In the genomic region with DNA sequence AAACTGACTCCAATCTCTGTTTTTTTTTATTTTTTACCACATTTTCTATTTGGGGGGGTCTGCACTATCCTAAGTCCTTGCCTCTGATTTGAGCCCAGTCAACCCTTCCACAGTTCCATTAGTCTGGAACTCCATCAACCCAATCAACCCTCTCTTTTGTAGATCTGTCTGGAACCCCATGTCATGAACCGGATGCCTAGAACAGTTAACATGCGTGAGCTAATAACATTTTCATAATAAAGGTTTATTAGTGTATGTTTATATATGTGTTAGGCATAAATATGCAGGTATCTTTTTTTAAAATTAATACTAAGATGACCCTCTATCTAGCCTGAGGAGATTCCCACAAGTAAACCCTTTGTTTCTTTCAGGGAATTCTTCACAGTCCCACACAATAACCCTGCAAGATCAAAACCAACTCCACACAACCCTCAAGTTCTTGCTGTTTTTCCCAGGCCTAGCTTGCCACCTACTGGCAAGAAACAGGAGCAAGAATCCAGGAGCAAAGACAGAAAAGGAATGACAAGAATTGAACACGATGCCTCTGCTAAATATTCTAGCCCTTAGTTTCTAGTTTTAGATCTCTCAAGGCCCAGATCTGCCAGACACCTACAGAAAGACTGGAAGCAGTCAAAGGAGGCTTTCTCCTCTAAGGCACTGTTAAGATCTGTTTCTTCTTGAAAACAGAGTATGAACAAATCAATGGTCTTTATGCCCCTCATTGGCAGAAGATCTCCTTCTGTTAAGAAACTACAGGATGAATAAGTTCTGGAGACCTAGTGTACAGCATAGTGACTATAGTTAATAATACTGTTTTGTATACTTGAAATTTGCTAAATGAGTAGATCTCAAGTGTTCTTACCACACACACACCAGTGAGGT, we compare ENCODE assay signal across 8 cellular contexts.
A peak's percentile ranks its signal among the peaks of the same experiment; 100 is the strongest.
DNase-seq lines count a peak whose midpoint lies in the region; ATAC-seq, FAIRE-seq and TF ChIP-seq lines count a peak whose summit lies in the region.

No MANE protein-coding gene starts in this region.

- peak overlapping the region; percentile 20 for H3K27ac Mint-ChIP-seq in activated T-cell treated with anti-CD3 and anti-CD28 coated beads, Interleukin-2, amount 50 U/mL, for 24 hours

- no peak overlapping the region for H2AFZ ChIP-seq in IMR-90 (replicated peaks; ENCODE audit: low read length, poor library complexity)

- no peaks in the 10 kb centered on the region for H3K9me1 ChIP-seq in IMR-90 (ENCODE audit: insufficient read depth, low read length)

- H3K23ac ChIP-seq in IMR-90 (ENCODE audit: low read depth, low read length), result no peak overlapping the region

- no peak overlapping the region for H2BK20ac ChIP-seq in IMR-90 (ENCODE audit: low read depth, low read length)

- H3K36me3 Mint-ChIP-seq in activated T-cell treated with anti-CD3 and anti-CD28 coated beads, Interleukin-2, amount 50 U/mL, for 24 hours (ENCODE audit: low read depth), result no peaks in the 10 kb centered on the region

- no peaks in the 10 kb centered on the region for H3K9me3 ChIP-seq in IMR-90 (ENCODE audit: control insufficient read depth, insufficient read depth, low read length)
- no peaks in the 10 kb centered on the region for H3K9me3 ChIP-seq in pancreas

- no peak overlapping the region for H3K4me2 ChIP-seq in IMR-90 (ENCODE audit: low read depth, low read length)

- DNase-seq in activated T-cell treated with anti-CD3 and anti-CD28 coated beads, Interleukin-2, amount 50 U/mL, for 24 hours, result no peak
- no peak for DNase-seq in activated T-cell treated with anti-CD3 and anti-CD28 coated beads, Interleukin-2, amount 50 U/mL, for 1 hour
- peak; percentile 58 for DNase-seq in IMR-90
- DNase-seq in fibroblast of peridontal ligament (ENCODE audit: extremely low read depth), result peak; percentile 51
- DNase-seq in pancreas, result peak in 3 of 6 donors; percentile 18 to 47 (median 27)
- DNase-seq in activated gamma-delta T cell (lab: John Stamatoyannopoulos, UW), result no peak

- no peak overlapping the region for H3K4me3 ChIP-seq in IMR-90 (ENCODE audit: insufficient read depth, low read depth, low read length)
- H3K4me3 ChIP-seq in pancreas, result no peak overlapping the region

- H3K4me1 Mint-ChIP-seq in activated T-cell treated with anti-CD3 and anti-CD28 coated beads, Interleukin-2, amount 50 U/mL, for 24 hours (ENCODE audit: low read depth), result peaks cover 25% of the 10 kb centered on the region

- in situ Hi-C loops in IMR-90 (cut with MboI; ENCODE audit: low sequenced_read_pairs), result loop anchor here (25.0 kb wide), 1 partner anchor 1432 kb away; no protein-coding TSS in a partner anchor

- H3K27ac ChIP-seq in IMR-90 (ENCODE audit: insufficient read depth, low read length), result no peak overlapping the region
- H3K27ac ChIP-seq in pancreas, result no peak overlapping the region

- ATAC-seq in GM21526 (IDR thresholded peaks at IDR 0.05; ENCODE audit: low FRiP score, unreplicated experiment), result peak; percentile 46
- ATAC-seq in IMR-90 (ENCODE audit: low read depth), result peak; percentile 90
- peak; percentile 76 for ATAC-seq in SK-N-SH treated with all-trans-retinoic acid at 6 μM for 48 hours
- peak; percentile 72 to 84 (median 82) for ATAC-seq in pancreas

- H3K79me1 ChIP-seq in IMR-90 (ENCODE audit: low read depth in 1 of 2, low read length in 2 of 2), result no peaks in the 10 kb centered on the region

- TF ChIP-seq CTCF in IMR-90 (conservative IDR thresholded peaks at IDR 0.05; ENCODE audit: low read depth, low read length) (peak; percentile 62), pancreas (IDR thresholded peaks at IDR 0.05) (peak in 3 of 4 donors; percentile 29 to 61 (median 36))

- no peak overlapping the region for H3K4me3 Mint-ChIP-seq in activated T-cell treated with anti-CD3 and anti-CD28 coated beads, Interleukin-2, amount 50 U/mL, for 24 hours

- no TSS peak for BruUV-seq in IMR-90 (replicated peaks; lab: Mats Ljungman, UMichigan)

- TF ChIP-seq RAD21 in IMR-90 (IDR thresholded peaks at IDR 0.05; ENCODE audit: low read length), result peak; percentile 70

- H2BK15ac ChIP-seq in IMR-90 (ENCODE audit: low read depth, low read length), result no peak overlapping the region

- peaks cover 2% of the 10 kb centered on the region for H3K9me3 Mint-ChIP-seq in activated T-cell treated with anti-CD3 and anti-CD28 coated beads, Interleukin-2, amount 50 U/mL, for 24 hours

- no peak overlapping the region for H3K9ac ChIP-seq in IMR-90 (ENCODE audit: low read depth, low read length)

- no peak overlapping the region for H3K4ac ChIP-seq in IMR-90 (ENCODE audit: low read depth, low read length)

- CTCF ChIA-PET in IMR-90 (lab: Yijun Ruan, JAX), result interaction anchor here (0.6 to 1.2 kb wide), 3 partner anchors 955 to 1457 kb away, joined by 6 to 11 read pairs (median 6); no protein-coding TSS in a partner anchor

- H3K56ac ChIP-seq in IMR-90 (ENCODE audit: extremely low read depth, insufficient read depth, low read length), result no peak overlapping the region

- H3K18ac ChIP-seq in IMR-90 (ENCODE audit: low read depth, low read length), result no peak overlapping the region

- H3K36me3 ChIP-seq in IMR-90 (ENCODE audit: control insufficient read depth, insufficient read depth, low read length), result no peaks in the 10 kb centered on the region
- H3K36me3 ChIP-seq in pancreas, result no peaks in the 10 kb centered on the region

- POLR2A ChIA-PET in IMR-90 (lab: Charles Lee; ENCODE audit: unreplicated experiment), result no interaction called here

- no peak for TF ChIP-seq POLR2A in IMR-90 (IDR thresholded peaks at IDR 0.05; ENCODE audit: low read depth, low read length)

- intact Hi-C loops in IMR-90 (cut with micrococcal nuclease) (loop anchor here (1.0 to 10.0 kb wide), 5 partner anchors 619 to 1457 kb away; a partner anchor contains a TSS), pancreas (cut with DNase I) (no loop called here)

- H2AK9ac ChIP-seq in IMR-90 (replicated peaks; ENCODE audit: low read depth, low read length, poor library complexity), result no peak overlapping the region

- H3K27me3 ChIP-seq in IMR-90 (ENCODE audit: control insufficient read depth, insufficient read depth, low read length) (no peaks in the 10 kb centered on the region), pancreas (no peaks in the 10 kb centered on the region)

- H4K91ac ChIP-seq in IMR-90 (ENCODE audit: insufficient read depth, low read depth, low read length), result no peak overlapping the region

- H4K8ac ChIP-seq in IMR-90 (ENCODE audit: low read depth in 2 of 2, low read length in 2 of 2), result no peak overlapping the region

- dilution Hi-C loops in IMR-90 (cut with HindIII; ENCODE audit: low sequenced_read_pairs, unreplicated experiment), result no loop called here

- no peaks in the 10 kb centered on the region for H3K4me1 ChIP-seq in IMR-90 (ENCODE audit: control insufficient read depth, insufficient read depth, low read length)
- no peaks in the 10 kb centered on the region for H3K4me1 ChIP-seq in pancreas

- H4K20me1 ChIP-seq in IMR-90 (ENCODE audit: insufficient read depth, low read length), result no peaks in the 10 kb centered on the region

- FAIRE-seq in pancreas (lab: Jason Lieb, UNC), result no peak

- no peak overlapping the region for H2BK120ac ChIP-seq in IMR-90 (ENCODE audit: low read depth, low read length)

- no peak overlapping the region for H2BK5ac ChIP-seq in IMR-90 (ENCODE audit: low read depth, low read length, poor library complexity, severe bottlenecking)

- WGBS in IMR-90 (ENCODE audit: extremely low coverage in 2 of 2, insufficient read length in 1 of 2), 2 experiments, result no CpG with 5 or more reads among the region's 3 CpGs
- WGBS in pancreas, 2 donors, result 54 to 60% methylated on average over 3 of the region's 3 CpGs

- H3K14ac ChIP-seq in IMR-90 (replicated peaks; ENCODE audit: low read depth, low read length), result no peak overlapping the region

- no peak overlapping the region for H2AK5ac ChIP-seq in IMR-90 (ENCODE audit: low read depth, low read length)

- peaks cover 50% of the 10 kb centered on the region for H3K27me3 Mint-ChIP-seq in activated T-cell treated with anti-CD3 and anti-CD28 coated beads, Interleukin-2, amount 50 U/mL, for 24 hours

- H4K5ac ChIP-seq in IMR-90 (ENCODE audit: low read depth, low read length), result no peak overlapping the region

TF ChIP-seq in IMR-90, 13 proteins besides CTCF, POLR2A, EP300 and RAD21:
- TF ChIP-seq MAZ (IDR thresholded peaks at IDR 0.05; ENCODE audit: borderline replicate concordance, low read depth, low read length) (no peak), SMC3 (IDR thresholded peaks at IDR 0.05; ENCODE audit: low read depth, low read length) (peak; percentile 47), RCOR1 (IDR thresholded peaks at IDR 0.05; ENCODE audit: insufficient replicate concordance, low read length) (no peak)

TF ChIP-seq in SK-N-SH treated with all-trans-retinoic acid at 6 μM for 48 hours, 23 proteins besides CTCF, POLR2A, EP300 and RAD21:
- TF ChIP-seq, protein P1, sequence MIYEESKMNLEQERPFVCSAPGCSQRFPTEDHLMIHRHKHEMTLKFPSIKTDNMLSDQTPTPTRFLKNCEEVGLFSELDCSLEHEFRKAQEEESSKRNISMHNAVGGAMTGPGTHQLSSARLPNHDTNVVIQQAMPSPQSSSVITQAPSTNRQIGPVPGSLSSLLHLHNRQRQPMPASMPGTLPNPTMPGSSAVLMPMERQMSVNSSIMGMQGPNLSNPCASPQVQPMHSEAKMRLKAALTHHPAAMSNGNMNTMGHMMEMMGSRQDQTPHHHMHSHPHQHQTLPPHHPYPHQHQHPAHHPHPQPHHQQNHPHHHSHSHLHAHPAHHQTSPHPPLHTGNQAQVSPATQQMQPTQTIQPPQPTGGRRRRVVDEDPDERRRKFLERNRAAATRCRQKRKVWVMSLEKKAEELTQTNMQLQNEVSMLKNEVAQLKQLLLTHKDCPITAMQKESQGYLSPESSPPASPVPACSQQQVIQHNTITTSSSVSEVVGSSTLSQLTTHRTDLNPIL (CRISPR knock-in tag; IDR thresholded peaks at IDR 0.05; ENCODE audit: low read depth), result no peak
- TF ChIP-seq BACH2 (CRISPR knock-in tag; IDR thresholded peaks at IDR 0.05; ENCODE audit: borderline replicate concordance) (no peak), ZFP30 (CRISPR knock-in tag; IDR thresholded peaks at IDR 0.05) (no peak), ESRRG (CRISPR knock-in tag; IDR thresholded peaks at IDR 0.05) (no peak), ZFP3 (CRISPR knock-in tag; IDR thresholded peaks at IDR 0.05) (no peak), TOX (CRISPR knock-in tag; IDR thresholded peaks at IDR 0.05; ENCODE audit: borderline replicate concordance) (no peak), SNAI2 (CRISPR knock-in tag; IDR thresholded peaks at IDR 0.05) (no peak), TCF4 (CRISPR knock-in tag; IDR thresholded peaks at IDR 0.05; ENCODE audit: borderline replicate concordance) (no peak)

Comparison
In these comparisons a context has a peak if more than half of its experiments do, and no peak if none do; other contexts are left out.
1. DNase-seq: peak in IMR-90 (single experiment) and fibroblast of peridontal ligament (single experiment); none in activated T-cell treated with anti-CD3 and anti-CD28 coated beads, Interleukin-2, amount 50 U/mL, for 24 hours (single experiment), activated T-cell treated with anti-CD3 and anti-CD28 coated beads, Interleukin-2, amount 50 U/mL, for 1 hour (single experiment) and activated gamma-delta T cell (single experiment).
2. Peak in every context shown above with its lines, with median percentiles within 50 percentile points of each other: ATAC-seq.